ENCODE assay signal across 20 cellular contexts in the genomic region with DNA sequence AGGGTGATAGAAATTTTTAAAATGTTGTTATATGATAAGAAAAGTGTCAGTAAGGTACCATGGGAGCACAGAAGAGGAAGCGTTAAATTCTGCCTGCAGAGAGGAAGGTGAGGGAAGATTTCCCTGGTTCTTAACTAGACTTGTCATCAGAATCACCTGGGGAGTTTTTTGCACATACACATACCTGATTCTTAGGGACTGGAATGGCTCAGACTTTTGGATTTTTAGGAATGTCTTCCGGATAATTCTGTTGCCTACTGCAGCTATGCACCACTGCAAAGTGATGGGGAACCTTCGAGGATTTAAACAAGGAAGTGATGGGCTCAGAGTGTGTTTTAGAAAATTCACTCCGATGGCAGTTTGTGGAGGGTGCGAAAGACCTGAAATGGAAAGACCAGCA. TPM values are rescaled to one million over a fixed set of nuclear protein-coding genes. Genes with fewer than 3 reads are reported as not detected.
A peak's percentile ranks its signal among the peaks of the same experiment; 100 is the strongest.
DNase-seq lines count a peak whose midpoint lies in the region; ATAC-seq and TF ChIP-seq lines count a peak whose summit lies in the region.
"Had no signal": no experiment of that assay in that cellular context is flagged by ENCODE, and none has a peak within 500 bp of the region (broad histone marks: within the 10 kb centered on the region; RNA-seq: fewer than 3 reads in every experiment).

No MANE protein-coding gene starts in this region.

- TF ChIP-seq CTCF in C4-2B (conservative IDR thresholded peaks at IDR 0.05) (no peak), hepatocyte (IDR thresholded peaks at IDR 0.05; ENCODE audit: poor library complexity) (no peak), esophagus squamous epithelium (IDR thresholded peaks at IDR 0.05) (no peak)

- DNase-seq in hepatocyte (ENCODE audit: low spot score) (no peak), trophoblast cell (peak; percentile 24 to 83), esophagus squamous epithelium (lab: John Stamatoyannopoulos, UW) (no peak)
- DNase-seq: activated CD4-positive, alpha-beta T cell treated with anti-CD3 and anti-CD28 coated beads for 36 hours; activated naive CD4-positive, alpha-beta T cell treated with anti-CD3 and anti-CD28 coated beads for 36 hours; anterior cingulate cortex; CD4-positive, CD25-positive, alpha-beta regulatory T cell; cortex of kidney; left colon; midbrain; NCI-H1105; NCI-H1930; NCI-H524; ovary; stimulated activated CD4-positive, alpha-beta T cell treated with anti-CD3 and anti-CD28 coated beads, Interleukin-4, amount 100 ng/mL, for 1 hour had no signal

- no peak overlapping the region for H2BK12ac ChIP-seq in trophoblast cell (ENCODE audit: low read length)

- H3K36me3 ChIP-seq in HUES48 (ENCODE audit: control insufficient read depth, insufficient read depth, low read length) (peaks cover 54% of the 10 kb centered on the region), hepatocyte (replicated peaks; ENCODE audit: insufficient read depth, low read depth) (peaks cover 4% of the 10 kb centered on the region), trophoblast cell (ENCODE audit: control insufficient read depth in 1 of 2, insufficient read depth in 2 of 2, low read length in 2 of 2) (peaks cover 7 to 40% of the 10 kb centered on the region in 2 experiments), esophagus squamous epithelium (peaks cover 6 to 60% (median 8%) of the 10 kb centered on the region in 3 donors)
- H3K36me3 ChIP-seq: ovary had no signal

- intact Hi-C loops in esophagus squamous epithelium (cut with DNase I) = no loop called here

- H3K14ac ChIP-seq in trophoblast cell (ENCODE audit: low read length) = no peak overlapping the region

- H3K27ac ChIP-seq in C4-2B (peak overlapping the region; percentile 48; the same call in 1 of the 2 replicates), HUES48 (ENCODE audit: low read depth, low read length) (peak overlapping the region; percentile 12), hepatocyte (peak overlapping the region; percentile 95), trophoblast cell (ENCODE audit: low read depth, low read length) (peak overlapping the region; percentile 42), esophagus squamous epithelium (peak overlapping the region in 1 of 4 donors; percentile 25)
- H3K27ac ChIP-seq: ovary had no signal

- H3K4me3 ChIP-seq in HUES48 (ENCODE audit: low read depth, low read length) (no peak overlapping the region), hepatocyte (no peak overlapping the region), trophoblast cell (ENCODE audit: low read depth, low read length) (no peak overlapping the region), esophagus squamous epithelium (no peak overlapping the region)
- H3K4me3 ChIP-seq: ovary had no signal

- H3K4me1 ChIP-seq in HUES48 (ENCODE audit: control insufficient read depth, insufficient read depth, low read length) (0 out of 2 replicates have a peak, but pooled peaks cover under 1% of the 10 kb centered on the region), hepatocyte (ENCODE audit: insufficient read depth) (peaks cover 41% of the 10 kb centered on the region), trophoblast cell (ENCODE audit: control insufficient read depth in 1 of 2, insufficient read depth in 2 of 2, low read length in 2 of 2) (peaks cover under 1 to 1% of the 10 kb centered on the region in 2 experiments), esophagus squamous epithelium (peaks cover 0 to 17% (median 0%) of the 10 kb centered on the region in 3 donors)

- H3K9me3 ChIP-seq in HUES48 (ENCODE audit: control insufficient read depth, insufficient read depth, low read length) (no peaks in the 10 kb centered on the region), hepatocyte (ENCODE audit: low read depth) (no peaks in the 10 kb centered on the region), trophoblast cell (ENCODE audit: insufficient read depth, low read depth, low read length) (no peaks in the 10 kb centered on the region), esophagus squamous epithelium (no peaks in the 10 kb centered on the region)
- H3K9me3 ChIP-seq: ovary had no signal

- H3K27me3 ChIP-seq in HUES48 (ENCODE audit: control insufficient read depth, insufficient read depth, low read length) (no peaks in the 10 kb centered on the region), hepatocyte (no peaks in the 10 kb centered on the region), trophoblast cell (ENCODE audit: insufficient read depth, low read length) (no peaks in the 10 kb centered on the region), esophagus squamous epithelium (no peaks in the 10 kb centered on the region)
- H3K27me3 ChIP-seq: ovary had no signal

- ATAC-seq in GM18909 (IDR thresholded peaks at IDR 0.05; ENCODE audit: poor library complexity, unreplicated experiment) (no peak), GM18868 (IDR thresholded peaks at IDR 0.05; ENCODE audit: unreplicated experiment) (no peak)
- ATAC-seq: Right ventricle myocardium inferior had no signal

- H3K4ac ChIP-seq in trophoblast cell (ENCODE audit: low read depth, low read length) = no peak overlapping the region

- no peak overlapping the region for H2AK5ac ChIP-seq in trophoblast cell (ENCODE audit: low read length)

- no peak overlapping the region for H3K18ac ChIP-seq in trophoblast cell (ENCODE audit: low read length)

- H3K79me2 ChIP-seq in hepatocyte (peaks cover 59% of the 10 kb centered on the region), trophoblast cell (ENCODE audit: control insufficient read depth, insufficient read depth, low read length, poor library complexity) (no peaks in the 10 kb centered on the region)

- H4K12ac ChIP-seq in trophoblast cell (ENCODE audit: low read depth, low read length) = no peak overlapping the region

- WGBS in hepatocyte (ENCODE audit: low lambda C conversion rate, missing lambda C conversion rate) = 87% methylated on average over 5 of the region's 5 CpGs
- WGBS in trophoblast cell (ENCODE audit: extremely low coverage, insufficient coverage, insufficient read length) = no CpG with 5 or more reads among the region's 5 CpGs
- 83 to 87% methylated on average over 5 of the region's 5 CpGs for WGBS in esophagus squamous epithelium, 2 donors

- H4K91ac ChIP-seq in trophoblast cell (ENCODE audit: low read depth, low read length) = no peak overlapping the region

- no peak overlapping the region for H2BK5ac ChIP-seq in trophoblast cell (ENCODE audit: low read depth, low read length, poor library complexity)

- H3K4me2 ChIP-seq in hepatocyte = peak overlapping the region; percentile 50
- no peak overlapping the region for H3K4me2 ChIP-seq in trophoblast cell (ENCODE audit: low read length)

- H3K23ac ChIP-seq in trophoblast cell (ENCODE audit: low read length) = no peak overlapping the region

- H2AFZ ChIP-seq in hepatocyte (no peak overlapping the region), trophoblast cell (ENCODE audit: insufficient read depth, low read length, poor library complexity) (no peak overlapping the region)

- H3K9ac ChIP-seq in HUES48 (ENCODE audit: low read depth, low read length) (no peak overlapping the region), trophoblast cell (ENCODE audit: low read length) (no peak overlapping the region)

- no peak overlapping the region for H2BK120ac ChIP-seq in trophoblast cell (ENCODE audit: insufficient read depth, low read length, poor library complexity)

- H4K8ac ChIP-seq in trophoblast cell (ENCODE audit: low read depth, low read length) = no peak overlapping the region

- TF ChIP-seq POLR2A in esophagus squamous epithelium (IDR thresholded peaks at IDR 0.05) = no peak

- H4K20me1 ChIP-seq in hepatocyte (ENCODE audit: insufficient read depth, poor library complexity, severe bottlenecking) = no peaks in the 10 kb centered on the region

- H3K79me1 ChIP-seq in trophoblast cell (ENCODE audit: low read length) = peaks cover 2% of the 10 kb centered on the region

- H3K9me2 ChIP-seq in hepatocyte (replicated peaks; ENCODE audit: insufficient read depth) = no peaks in the 10 kb centered on the region

RNA-seq across cellular contexts. Expression of gene STX3, which starts 21.9 kb away (rescaled TPM):
- 140 and 153 TPM in 2 replicates for total RNA-seq in hepatocyte
- 65.3 and 73.1 TPM in 2 replicates for polyA plus RNA-seq in hepatocyte
- polyA plus RNA-seq in trophoblast cell (2013) = 90.1 and 92.6 TPM in 2 replicates
- 10 to 100 TPM; 12.9 to 25.6 (median 19.3) TPM for total RNA-seq in esophagus squamous epithelium

RNA-seq across cellular contexts. Expression of gene MRPL16, which starts 33.5 kb away (rescaled TPM):
- total RNA-seq in hepatocyte (37.3 and 51.3 TPM in 2 replicates), esophagus squamous epithelium (10 to 100 TPM; 31.4 to 41.6 (median 40.3) TPM)
- 59.3 and 62.0 TPM in 2 replicates for polyA plus RNA-seq in hepatocyte
- polyA plus RNA-seq in trophoblast cell (2013) = 23.6 and 25.0 TPM in 2 replicates

Comparison
In these comparisons a context has a peak if more than half of its experiments do, and no peak if none do; other contexts are left out.
1. DNase-seq: peak in trophoblast cell (2 of 2); none in hepatocyte (single experiment) and esophagus squamous epithelium (single experiment).